25 cellular contexts compared by ENCODE assay signal in the genomic region with DNA sequence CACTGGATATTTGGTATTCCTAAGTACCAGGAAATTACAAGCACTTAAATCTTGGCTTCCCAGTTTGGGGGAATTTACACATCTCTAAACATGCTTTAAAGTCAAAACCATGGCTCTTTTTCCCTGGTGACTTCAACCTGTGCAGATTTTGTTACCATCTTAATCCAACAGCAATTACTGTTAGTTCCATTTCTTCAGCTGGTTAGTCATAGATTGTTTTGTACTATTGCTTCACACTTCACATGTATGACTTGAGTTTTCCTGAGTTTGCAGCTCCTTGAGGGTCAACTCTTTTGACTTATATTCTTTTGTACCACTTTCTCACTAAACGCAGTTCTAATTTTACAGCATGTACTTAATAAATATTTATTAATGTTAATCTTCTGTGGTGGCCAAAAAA.
DNase-seq lines count a peak whose midpoint lies in the region; ATAC-seq and TF ChIP-seq lines count a peak whose summit lies in the region.
"Had no signal": no experiment of that assay in that cellular context is flagged by ENCODE, and none has a peak within 500 bp of the region (broad histone marks: within the 10 kb centered on the region; RNA-seq: fewer than 3 reads in every experiment).

No MANE protein-coding gene starts in this region.

- H2BK120ac ChIP-seq in IMR-90 (ENCODE audit: low read depth, low read length): no peak overlapping the region

- no peak for TF ChIP-seq POLR2A in IMR-90 (IDR thresholded peaks at IDR 0.05; ENCODE audit: low read depth, low read length)

- no peak overlapping the region for H2BK20ac ChIP-seq in IMR-90 (ENCODE audit: low read depth, low read length)

- no peak overlapping the region for H4K5ac ChIP-seq in IMR-90 (ENCODE audit: low read depth, low read length)

- H3K4me3 ChIP-seq in ACC112 (ENCODE audit: low read depth, low read length) (no peak overlapping the region), IMR-90 (ENCODE audit: insufficient read depth, low read depth, low read length) (no peak overlapping the region), epithelial cell of esophagus (ENCODE audit: low read length) (no peak overlapping the region), foreskin fibroblast (ENCODE audit: low read depth in 1 of 2, low read length in 2 of 2) (no peak overlapping the region), SJCRH30 (no peak overlapping the region)
- H3K4me3 ChIP-seq: upper lobe of right lung had no signal

- no peaks in the 10 kb centered on the region for H4K20me1 ChIP-seq in IMR-90 (ENCODE audit: insufficient read depth, low read length)

- no peaks in the 10 kb centered on the region for H3K79me1 ChIP-seq in IMR-90 (ENCODE audit: low read depth in 1 of 2, low read length in 2 of 2)

- H4K91ac ChIP-seq in IMR-90 (ENCODE audit: insufficient read depth, low read depth, low read length): no peak overlapping the region

- no peak for TF ChIP-seq RAD21 in IMR-90 (IDR thresholded peaks at IDR 0.05; ENCODE audit: low read length)

- H3K4ac ChIP-seq in IMR-90 (ENCODE audit: low read depth, low read length): no peak overlapping the region

- no peak overlapping the region for H3K56ac ChIP-seq in IMR-90 (ENCODE audit: extremely low read depth, insufficient read depth, low read length)

- WGBS in IMR-90 (ENCODE audit: extremely low coverage in 2 of 2, insufficient read length in 1 of 2), 2 experiments: no CpG with 5 or more reads among the region's 1 CpG

- H3K23ac ChIP-seq in IMR-90 (ENCODE audit: low read depth, low read length): no peak overlapping the region

- no peaks in the 10 kb centered on the region for H3K9me3 ChIP-seq in IMR-90 (ENCODE audit: control insufficient read depth, insufficient read depth, low read length)
- no peaks in the 10 kb centered on the region for H3K9me3 ChIP-seq in SJCRH30 (replicated peaks)
- H3K9me3 ChIP-seq: BE2C, upper lobe of right lung had no signal

- no peak overlapping the region for H2BK15ac ChIP-seq in IMR-90 (ENCODE audit: low read depth, low read length)

- no peak overlapping the region for H4K8ac ChIP-seq in IMR-90 (ENCODE audit: low read depth in 2 of 2, low read length in 2 of 2)

- H3K4me1 ChIP-seq in ACC112 (ENCODE audit: control insufficient read depth, insufficient read depth, low read length, unreplicated experiment) (peaks cover 43% of the 10 kb centered on the region), IMR-90 (ENCODE audit: control insufficient read depth, insufficient read depth, low read length) (peaks cover 4% of the 10 kb centered on the region; the same call in 1 of the 2 replicates), SJCRH30 (no peaks in the 10 kb centered on the region)
- H3K4me1 ChIP-seq: BE2C, upper lobe of right lung had no signal

- H3K27me3 ChIP-seq in ACC112 (ENCODE audit: insufficient read depth, low read length) (no peaks in the 10 kb centered on the region), IMR-90 (ENCODE audit: control insufficient read depth, insufficient read depth, low read length) (no peaks in the 10 kb centered on the region), SJCRH30 (no peaks in the 10 kb centered on the region)
- H3K27me3 ChIP-seq: BE2C, upper lobe of right lung had no signal

- intact Hi-C loops in IMR-90 (cut with micrococcal nuclease): no loop called here

- H2AK5ac ChIP-seq in IMR-90 (ENCODE audit: low read depth, low read length): no peak overlapping the region

- ATAC-seq in IMR-90 (ENCODE audit: low read depth): no peak
- no peak for ATAC-seq in HG02588 (IDR thresholded peaks at IDR 0.05; ENCODE audit: unreplicated experiment)
- ATAC-seq in HG02938 (IDR thresholded peaks at IDR 0.05; ENCODE audit: unreplicated experiment): no peak
- ATAC-seq: activated CD4-positive, alpha-beta T cell treated with anti-CD3 and anti-CD28 coated beads for 36 hours; activated CD8-positive, alpha-beta T cell treated with anti-CD3 and anti-CD28 coated beads, Interleukin-2, amount 10 ng/mL, durations not matched to agents 7 days and 5 days; left cardiac atrium; upper lobe of right lung had no signal

- no peaks in the 10 kb centered on the region for H3K9me1 ChIP-seq in IMR-90 (ENCODE audit: insufficient read depth, low read length)

- H3K14ac ChIP-seq in IMR-90 (replicated peaks; ENCODE audit: low read depth, low read length): no peak overlapping the region

- in situ Hi-C loops in IMR-90 (cut with MboI; ENCODE audit: low sequenced_read_pairs): no loop called here

- no peak overlapping the region for H3K9ac ChIP-seq in IMR-90 (ENCODE audit: low read depth, low read length)

- H3K27ac ChIP-seq in ACC112 (ENCODE audit: low read depth, low read length) (peak overlapping the region; percentile 65), IMR-90 (ENCODE audit: insufficient read depth, low read length) (no peak overlapping the region), SJCRH30 (no peak overlapping the region)
- H3K27ac ChIP-seq: epithelial cell of prostate, upper lobe of right lung, VCaP had no signal

- H3K4me2 ChIP-seq in IMR-90 (ENCODE audit: low read depth, low read length): no peak overlapping the region

- H2AK9ac ChIP-seq in IMR-90 (replicated peaks; ENCODE audit: low read depth, low read length, poor library complexity): no peak overlapping the region

- H3K36me3 ChIP-seq in ACC112 (ENCODE audit: insufficient read depth, low read length) (no peaks in the 10 kb centered on the region), IMR-90 (ENCODE audit: control insufficient read depth, insufficient read depth, low read length) (no peaks in the 10 kb centered on the region), SJCRH30 (no peaks in the 10 kb centered on the region)
- H3K36me3 ChIP-seq: BE2C, upper lobe of right lung had no signal

- no peak for TF ChIP-seq CTCF in IMR-90 (conservative IDR thresholded peaks at IDR 0.05; ENCODE audit: low read depth, low read length)
- TF ChIP-seq CTCF in epithelial cell of esophagus (IDR thresholded peaks at IDR 0.05; ENCODE audit: insufficient read depth, low read depth, low read length, missing control alignments): no peak
- no peak for TF ChIP-seq CTCF in foreskin fibroblast (IDR thresholded peaks at IDR 0.05; ENCODE audit: low read depth, low read length)

- peak; percentile 64 for DNase-seq in IMR-90
- peak; percentile 56 for DNase-seq in epithelial cell of esophagus (ENCODE audit: low read depth)
- peak; percentile 56 to 71 for DNase-seq in foreskin fibroblast
- no peak for DNase-seq in A172 (ENCODE audit: low spot score)
- DNase-seq in SJCRH30: no peak
- DNase-seq: 8988T; activated CD4-positive, alpha-beta T cell treated with anti-CD3 and anti-CD28 coated beads for 36 hours; activated CD8-positive, alpha-beta T cell treated with anti-CD3 and anti-CD28 coated beads, Interleukin-2, amount 10 ng/mL, durations not matched to agents 7 days and 5 days; BE2C; effector CD4-positive, alpha-beta T cell; hippocampal formation; left cardiac atrium; NCI-H1048; NCI-H446; NCI-H748 treated with DMSO at 0.1 percent for 48 hours; Right ventricle myocardium superior; stimulated activated CD4-positive, alpha-beta T cell treated with anti-CD3 and anti-CD28 coated beads, Interleukin-1b, Interleukin-23, amount 100 ng/mL, for 48 hours; stimulated activated naive CD4-positive, alpha-beta T cell treated with Interleukin-2 at 50 U/mL for 16 hours; T-helper 9 cell; upper lobe of right lung had no signal

- H2AFZ ChIP-seq in ACC112 (ENCODE audit: low read length, unreplicated experiment) (peak overlapping the region; percentile 52), IMR-90 (replicated peaks; ENCODE audit: low read length, poor library complexity) (no peak overlapping the region)

- no TSS peak for BruUV-seq in IMR-90 (replicated peaks; lab: Mats Ljungman, UMichigan)

- no peak overlapping the region for H2BK5ac ChIP-seq in IMR-90 (ENCODE audit: low read depth, low read length, poor library complexity, severe bottlenecking)

- no peaks in the 10 kb centered on the region for H3K79me2 ChIP-seq in ACC112 (ENCODE audit: control insufficient read depth, insufficient read depth, low read length, unreplicated experiment)

- dilution Hi-C loops in IMR-90 (cut with HindIII; ENCODE audit: low sequenced_read_pairs, unreplicated experiment): no loop called here

- no peak overlapping the region for H3K18ac ChIP-seq in IMR-90 (ENCODE audit: low read depth, low read length)

- CTCF ChIA-PET in IMR-90 (lab: Yijun Ruan, JAX): no interaction called here

- POLR2A ChIA-PET in IMR-90 (lab: Charles Lee; ENCODE audit: unreplicated experiment): no interaction called here

TF ChIP-seq in IMR-90, 13 proteins besides CTCF, POLR2A, EP300 and RAD21:
- TF ChIP-seq MXI1 (IDR thresholded peaks at IDR 0.05; ENCODE audit: borderline replicate concordance, low read depth, low read length) (no peak), CEBPB (IDR thresholded peaks at IDR 0.05; ENCODE audit: low read depth, low read length) (peak; percentile 91)

Comparison
In these comparisons a context has a peak if more than half of its experiments do, and no peak if none do; other contexts are left out.
1. DNase-seq: peak in IMR-90 (single experiment), epithelial cell of esophagus (single experiment) and foreskin fibroblast (2 of 2); none in A172 (single experiment) and SJCRH30 (0 of 2).